In genomic region chr22:19567383-19568009, GRCh38 we compare ENCODE assay signal across 24 cellular contexts. TPM values are rescaled to one million over a fixed set of nuclear protein-coding genes. Genes with fewer than 3 reads are reported as not detected.
"Had no signal": no experiment of that assay in that cellular context is flagged by ENCODE, and none has a peak within 500 bp of the region (broad histone marks: within the 10 kb centered on the region; RNA-seq: fewer than 3 reads in every experiment).

No MANE protein-coding gene starts in this region.

- H3K4me3 Mint-ChIP-seq: activated CD4-positive, alpha-beta memory T cell treated with anti-CD3 and anti-CD28 coated beads for 36 hours; activated CD4-positive, alpha-beta T cell treated with anti-CD3 and anti-CD28 coated beads for 36 hours; activated T-helper 1 cell treated with anti-CD3 and anti-CD28 coated beads, Interleukin-12 subunit alpha, Interleukin-12 subunit beta, Interleukin-2, Interleukin-4 antibody, amounts not matched to agents 30 ng/mL and 10 ng/mL and 1 ng/mL, durations not matched to agents 14 hours and 24 hours and 36 hours; mesothelial cell of epicardium; nephron; T-cell; WTC11 had no signal

- H3K36me3 ChIP-seq: adrenal gland, breast epithelium, transverse colon had no signal

- H3K9me3 ChIP-seq: adrenal gland, breast epithelium, SK-N-SH, transverse colon had no signal

- H3K27ac ChIP-seq: adrenal gland, transverse colon had no signal

- DNase-seq: activated CD4-positive, alpha-beta memory T cell treated with anti-CD3 and anti-CD28 coated beads for 36 hours; activated CD4-positive, alpha-beta T cell treated with anti-CD3 and anti-CD28 coated beads for 36 hours; activated gamma-delta T cell treated with Interleukin-2 at 50 U/mL for 16 hours; activated T-cell treated with anti-CD3 and anti-CD28 coated beads for 4 hours; adrenal gland; cerebellar nuclear complex; cortex of kidney; effector CD4-positive, alpha-beta T cell; foreskin fibroblast; glutamatergic neuron; kidney; nucleus accumbens; SK-N-SH; stimulated activated CD4-positive, alpha-beta T cell treated with anti-CD3 and anti-CD28 coated beads, Interleukin-2, amount 100 ng/mL, for 24 hours; stimulated activated naive CD8-positive, alpha-beta T cell treated with anti-CD3 and anti-CD28 coated beads, Interleukin-15, Interleukin-2, amounts not matched to agents 100 U/mL and 50 U/mL, for 24 hours; T-cell; transverse colon had no signal

- H3K36me3 Mint-ChIP-seq: activated CD4-positive, alpha-beta memory T cell treated with anti-CD3 and anti-CD28 coated beads for 36 hours; activated naive CD4-positive, alpha-beta T cell treated with anti-CD3 and anti-CD28 coated beads, Interleukin-2, amount 50 U/mL, for 72 hours; mesothelial cell of epicardium; T-cell; WTC11 had no signal

- H3K9me3 Mint-ChIP-seq: activated CD4-positive, alpha-beta memory T cell treated with anti-CD3 and anti-CD28 coated beads for 36 hours; activated T-helper 1 cell treated with anti-CD3 and anti-CD28 coated beads, Interleukin-12 subunit alpha, Interleukin-12 subunit beta, Interleukin-2, Interleukin-4 antibody, amounts not matched to agents 30 ng/mL and 10 ng/mL and 1 ng/mL, durations not matched to agents 14 hours and 24 hours and 36 hours had no signal

- H3K4me3 ChIP-seq: adrenal gland, breast epithelium, transverse colon had no signal

- H3K4me1 Mint-ChIP-seq: activated CD4-positive, alpha-beta T cell treated with anti-CD3 and anti-CD28 coated beads for 36 hours; mesothelial cell of epicardium had no signal

- H3K27me3 ChIP-seq: adrenal gland, transverse colon had no signal

- H3K4me1 ChIP-seq: adrenal gland, breast epithelium, transverse colon had no signal

- H3K27ac Mint-ChIP-seq: activated CD4-positive, alpha-beta memory T cell treated with anti-CD3 and anti-CD28 coated beads for 36 hours; activated CD4-positive, alpha-beta T cell treated with anti-CD3 and anti-CD28 coated beads for 36 hours; activated naive CD4-positive, alpha-beta T cell treated with anti-CD3 and anti-CD28 coated beads, Interleukin-2, amount 50 U/mL, for 72 hours; activated T-helper 1 cell treated with anti-CD3 and anti-CD28 coated beads, Interleukin-12 subunit alpha, Interleukin-12 subunit beta, Interleukin-2, Interleukin-4 antibody, amounts not matched to agents 30 ng/mL and 10 ng/mL and 1 ng/mL, durations not matched to agents 14 hours and 24 hours and 36 hours; mesothelial cell of epicardium; nephron; T-cell; WTC11 had no signal

- H3K27me3 Mint-ChIP-seq: activated CD4-positive, alpha-beta memory T cell treated with anti-CD3 and anti-CD28 coated beads for 36 hours; activated CD4-positive, alpha-beta T cell treated with anti-CD3 and anti-CD28 coated beads for 36 hours; T-cell had no signal

- ATAC-seq: activated CD4-positive, alpha-beta T cell treated with anti-CD3 and anti-CD28 coated beads for 36 hours; activated naive CD4-positive, alpha-beta T cell treated with anti-CD3 and anti-CD28 coated beads, Interleukin-2, amount 50 U/mL, for 72 hours; stimulated activated naive CD8-positive, alpha-beta T cell treated with anti-CD3 and anti-CD28 coated beads, Interleukin-15, Interleukin-2, amounts not matched to agents 100 U/mL and 50 U/mL, for 24 hours; T-cell; WTC11 had no signal

RNA-seq across cellular contexts. Expression of gene CLDN5, which starts 43.3 kb away (rescaled TPM):
- total RNA-seq: activated CD4-positive, alpha-beta T cell treated with anti-CD3 and anti-CD28 coated beads for 36 hours; activated naive CD4-positive, alpha-beta T cell treated with anti-CD3 and anti-CD28 coated beads, Interleukin-2, amount 50 U/mL, for 72 hours; astrocyte; mesothelial cell of epicardium had no signal
- polyA plus RNA-seq: SK-N-SH had no signal
